Comparison of ENCODE assay signal across 1 cellular context in genomic region chr2:232611559-232612218, GRCh38.
TF ChIP-seq lines count a peak whose summit lies in the region.

No MANE protein-coding gene starts in this region.

TF ChIP-seq in HepG2, 621 proteins besides CTCF, POLR2A, EP300 and RAD21 (continued from another document and continues in another):
- TF ChIP-seq ZNF691 (CRISPR knock-in tag; IDR thresholded peaks at IDR 0.05; ENCODE audit: borderline replicate concordance, low read depth) (peak; percentile 37; the same call in 1 of the 2 replicates), GRHL1 (CRISPR knock-in tag; conservative IDR thresholded peaks at IDR 0.05) (no peak), TFAP4 (IDR thresholded peaks at IDR 0.05; ENCODE audit: borderline replicate concordance, low read depth) (no peak), ZNF710 (CRISPR knock-in tag; IDR thresholded peaks at IDR 0.05; ENCODE audit: borderline replicate concordance) (no peak; the same call in 1 of the 2 replicates), KDM2A (CRISPR knock-in tag; IDR thresholded peaks at IDR 0.05; ENCODE audit: borderline replicate concordance, low read depth) (0 out of 2 replicates have a peak, but pooled peaks have one; percentile 17), ZNF501 (CRISPR knock-in tag; IDR thresholded peaks at IDR 0.05) (0 out of 2 replicates have a peak, but pooled peaks have one; percentile 34), GMEB2 (CRISPR knock-in tag; IDR thresholded peaks at IDR 0.05; ENCODE audit: low read depth) (no peak), ZNF687 (CRISPR knock-in tag; IDR thresholded peaks at IDR 0.05) (peak; percentile 42), HNRNPL (IDR thresholded peaks at IDR 0.05; ENCODE audit: low read depth, low read length) (0 out of 2 replicates have a peak, but pooled peaks have one; percentile 35), FOXC1 (CRISPR knock-in tag; IDR thresholded peaks at IDR 0.05; ENCODE audit: borderline replicate concordance) (0 out of 2 replicates have a peak, but pooled peaks have one; percentile 60), HMG20B (CRISPR knock-in tag; conservative IDR thresholded peaks at IDR 0.05) (0 out of 2 replicates have a peak, but pooled peaks have one; percentile 21), MNT (IDR thresholded peaks at IDR 0.05) (no peak), CBX1 (IDR thresholded peaks at IDR 0.05; ENCODE audit: low read depth) (peak; percentile 31), NFKB2 (CRISPR knock-in tag; IDR thresholded peaks at IDR 0.05; ENCODE audit: borderline replicate concordance) (0 out of 2 replicates have a peak, but pooled peaks have one; percentile 48), GTF3A (CRISPR knock-in tag; conservative IDR thresholded peaks at IDR 0.05) (no peak), KDM1A (CRISPR knock-in tag; IDR thresholded peaks at IDR 0.05) (no peak), ZNF124 (CRISPR knock-in tag; IDR thresholded peaks at IDR 0.05) (0 out of 2 replicates have a peak, but pooled peaks have one; percentile 38), NR1H2 (CRISPR knock-in tag; IDR thresholded peaks at IDR 0.05; ENCODE audit: borderline replicate concordance, low read depth) (no peak), NRL (CRISPR knock-in tag; IDR thresholded peaks at IDR 0.05; ENCODE audit: borderline replicate concordance) (peak; percentile 43; the same call in 1 of the 2 replicates), ZSCAN21 (CRISPR knock-in tag; IDR thresholded peaks at IDR 0.05; ENCODE audit: borderline replicate concordance) (no peak; the same call in 1 of the 2 replicates), ZNF784 (CRISPR knock-in tag; IDR thresholded peaks at IDR 0.05; ENCODE audit: borderline replicate concordance) (no peak), THAP7 (CRISPR knock-in tag; IDR thresholded peaks at IDR 0.05) (no peak), HMGXB4 (CRISPR knock-in tag; IDR thresholded peaks at IDR 0.05; ENCODE audit: borderline replicate concordance in 1 of 2, low read depth in 1 of 2) (peak; percentile 59 to 61; a peak in 1 of 4 replicates), ZNF773 (CRISPR knock-in tag; IDR thresholded peaks at IDR 0.05; ENCODE audit: borderline replicate concordance) (no peak), FOXP4 (CRISPR knock-in tag; IDR thresholded peaks at IDR 0.05) (no peak), PITX1 (CRISPR knock-in tag; IDR thresholded peaks at IDR 0.05) (peak; percentile 30; the same call in 1 of the 2 replicates), ZNF839 (CRISPR knock-in tag; IDR thresholded peaks at IDR 0.05; ENCODE audit: borderline replicate concordance) (peak; percentile 29; the same call in 1 of the 2 replicates), SNRNP70 (IDR thresholded peaks at IDR 0.05; ENCODE audit: low read depth, low read length) (no peak), ETV5 (CRISPR knock-in tag; IDR thresholded peaks at IDR 0.05; ENCODE audit: borderline replicate concordance) (0 out of 2 replicates have a peak, but pooled peaks have one; percentile 19)
